ENCODE assay signal across 8 cellular contexts in the genomic region with DNA sequence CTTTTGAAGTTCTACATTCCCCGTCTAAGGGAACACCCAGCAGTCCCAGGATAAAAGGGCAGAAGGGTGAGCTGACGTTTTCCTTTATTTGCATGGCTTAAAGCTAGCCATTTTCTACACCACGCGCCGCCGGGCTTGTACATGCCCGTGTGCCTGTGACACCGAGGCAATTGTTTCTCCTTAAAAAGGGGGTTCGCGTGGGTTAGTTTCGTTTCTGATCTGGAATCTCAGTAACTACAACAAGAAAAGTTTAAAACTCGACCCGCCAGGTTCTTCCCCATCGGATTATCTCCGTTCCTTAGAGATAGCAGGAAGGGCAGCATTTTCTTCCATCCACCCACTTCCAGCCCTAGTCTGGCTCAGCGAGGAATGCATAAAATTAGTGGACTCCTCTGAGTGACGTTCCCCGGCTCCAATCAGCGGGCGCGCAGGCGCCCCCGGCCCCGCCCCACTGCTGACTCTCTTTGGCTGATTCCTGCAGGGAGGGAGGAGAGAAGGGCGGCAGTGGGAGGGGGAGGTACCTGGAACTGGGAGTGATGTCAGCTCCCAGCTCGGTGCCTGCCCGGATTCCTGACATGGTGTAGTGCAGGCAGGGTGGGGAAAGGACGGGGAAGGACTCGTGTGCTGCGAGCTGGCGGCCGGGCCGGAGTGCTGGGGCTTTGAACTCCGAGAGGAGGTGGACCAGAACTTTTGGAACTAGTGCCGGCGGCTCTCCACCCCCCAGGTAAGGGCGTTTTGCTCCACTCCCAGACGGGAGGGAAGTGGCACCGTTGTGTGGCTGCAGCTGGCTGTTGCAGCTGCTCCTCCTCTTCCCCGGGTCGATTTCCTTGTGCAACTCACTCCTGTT. TPM values are rescaled to one million over a fixed set of nuclear protein-coding genes. Genes with fewer than 3 reads are reported as not detected.
DNase-seq lines count a peak whose midpoint lies in the region; ATAC-seq and TF ChIP-seq lines count a peak whose summit lies in the region.

PPFIBP1 (plus strand) TSS at position 565 of the 847 bp plus-strand sequence. CDS start 109,191 bp downstream, outside the sequence.

- no peaks in the 10 kb centered on the region for H3K36me3 ChIP-seq in PC-9 (ENCODE audit: low read depth)

- intact Hi-C loops in PC-9 (cut with micrococcal nuclease; ENCODE audit: unreplicated experiment), result loop anchor here (1.0 to 10.0 kb wide), 7 partner anchors 25 to 189 kb away; partner anchors contain the start of gene BMAL2

- H3K9me3 ChIP-seq in PC-9 (ENCODE audit: insufficient read depth, low read depth), result no peaks in the 10 kb centered on the region

- peaks cover 6% of the 10 kb centered on the region; the same call in 1 of the 2 replicates for H3F3A ChIP-seq in PC-9 (ENCODE audit: insufficient read depth, low read depth)

- TF ChIP-seq CTCF in PC-9 (conservative IDR thresholded peaks at IDR 0.05), result no peak; the same call in 1 of the 2 replicates

- BruUV-seq in PC-9 (replicated peaks; lab: Mats Ljungman, UMichigan), result TSS peak; percentile 89

- H2AFZ ChIP-seq in PC-9, result peak within 1 kb of the TSS; percentile 92

- H3K27ac ChIP-seq in PC-9 (peak within 1 kb of the TSS; percentile 71), epithelial cell of prostate (peak within 1 kb of the TSS; percentile 86)

- H3K4me2 ChIP-seq in PC-9, result peak within 1 kb of the TSS; percentile 82

- POLR2A ChIA-PET in PC-9 (lab: Charles Lee; ENCODE audit: unreplicated experiment), result interaction anchor here (0.5 to 0.8 kb wide), 14 partner anchors 8 to 1794 kb away, joined by 3 to 11 read pairs (median 5); no protein-coding TSS in a partner anchor

- peaks cover 44% of the 10 kb centered on the region for H3K79me2 ChIP-seq in PC-9 (ENCODE audit: low read depth)

- H3K4me1 ChIP-seq in PC-9 (replicated peaks; ENCODE audit: insufficient read depth), result peaks cover 14% of the 10 kb centered on the region

- no peaks in the 10 kb centered on the region for H3K27me3 ChIP-seq in PC-9 (ENCODE audit: insufficient read depth, low read depth)

- no peaks in the 10 kb centered on the region for H4K20me1 ChIP-seq in PC-9 (ENCODE audit: insufficient read depth)

- CTCF ChIA-PET in PC-9 (lab: Charles Lee), result interaction anchor here (0.7 to 1.0 kb wide), 3 partner anchors 28 to 187 kb away, joined by 4 to 6 read pairs (median 5); partner anchors contain the start of gene MRPS35

- H3K4me3 ChIP-seq in Jurkat, Clone E6-1 (ENCODE audit: low read length), result peak within 1 kb of the TSS; percentile 85
- H3K4me3 ChIP-seq in PC-9, result peak within 1 kb of the TSS; percentile 96

- no peaks in the 10 kb centered on the region for H3K9me2 ChIP-seq in PC-9 (ENCODE audit: insufficient read depth)

- peak; percentile 92 for ATAC-seq in GM21576 (IDR thresholded peaks at IDR 0.05; ENCODE audit: unreplicated experiment)

- peak; percentile 92 for DNase-seq in DMS153 treated with DMSO at 0.1 percent for 48 hours (lab: John Stamatoyannopoulos, UW; ENCODE audit: unreplicated experiment)
- peak; percentile 94 for DNase-seq in Jurkat, Clone E6-1 (ENCODE audit: low read depth, low spot score)
- peak; percentile 94 to 98 for DNase-seq in PC-9
- peak; percentile 100 for DNase-seq in activated T-cell treated with anti-CD3 and anti-CD28 coated beads, Interleukin-2, amount 50 U/mL, for 1 hour
- peak; percentile 87 for DNase-seq in epithelial cell of prostate (ENCODE audit: low read depth, low spot score)
- DNase-seq in mucosa of gallbladder (ENCODE audit: low spot score), result peak; percentile 100
- DNase-seq in stimulated activated CD8-positive, alpha-beta memory T cell treated with anti-CD3 and anti-CD28 coated beads, Interleukin-4, amount 100 ng/mL, for 4 hours (ENCODE audit: low read depth in 2 of 2, low spot score in 1 of 2), result peak; percentile 96 to 99

RNA-seq across cellular contexts. Expression of gene PPFIBP1, which starts in this region (rescaled TPM):
- 8.1 TPM for polyA plus RNA-seq in Jurkat, Clone E6-1 (2012; ENCODE audit: insufficient read depth, insufficient read length)
- 77.0 and 85.0 TPM in 2 replicates for total RNA-seq in PC-9 (2021)
- 46.7 TPM for total RNA-seq in mucosa of gallbladder

Comparison
In these comparisons a context has a peak if more than half of its experiments do, and no peak if none do; other contexts are left out.
1. Peak in every context shown above with its lines: DNase-seq, ATAC-seq, H3K4me3 ChIP-seq and H3K27ac ChIP-seq.